Comparison of ENCODE assay signal across 23 cellular contexts in the genomic region with DNA sequence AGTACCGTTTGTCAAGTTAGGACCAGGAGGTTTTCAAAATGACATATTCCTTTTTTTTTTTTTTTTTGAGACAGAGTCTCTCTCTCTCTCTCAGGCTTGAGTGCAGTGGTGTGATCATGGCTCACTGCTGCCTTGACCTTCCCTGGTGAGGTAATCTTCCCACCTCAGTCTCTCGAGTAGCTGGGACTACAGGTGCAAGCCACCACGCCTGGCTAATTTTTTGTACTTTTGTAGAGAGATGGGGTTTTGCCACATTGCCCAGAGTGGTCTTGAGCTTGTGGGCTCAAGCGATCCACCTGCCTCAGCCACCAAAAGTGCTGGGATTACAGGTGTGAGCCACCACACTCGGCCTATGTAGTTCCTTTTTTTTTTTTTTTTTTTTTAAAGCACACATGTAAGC.
"Had no signal": no experiment of that assay in that cellular context is flagged by ENCODE, and none has a peak within 500 bp of the region (broad histone marks: within the 10 kb centered on the region; RNA-seq: fewer than 3 reads in every experiment).

No MANE protein-coding gene starts in this region.

- H3K4me1 ChIP-seq: neural progenitor cell had no signal

- H3K4me1 Mint-ChIP-seq: stimulated activated effector memory CD8-positive, alpha-beta T cell treated with anti-CD3 and anti-CD28 coated beads, Interleukin-12 subunit alpha, Interleukin-12 subunit beta, amount 100 ng/mL, for 72 hours had no signal

- H3K27ac ChIP-seq: dorsolateral prefrontal cortex, neural progenitor cell, parathyroid adenoma, testis, tibial nerve, upper lobe of left lung had no signal

- H3K36me3 ChIP-seq: neural progenitor cell, tibial nerve, upper lobe of left lung had no signal

- H3K36me3 Mint-ChIP-seq: neural progenitor cell; stimulated activated effector memory CD8-positive, alpha-beta T cell treated with anti-CD3 and anti-CD28 coated beads, Interleukin-12 subunit alpha, Interleukin-12 subunit beta, amount 100 ng/mL, for 72 hours had no signal

- H3K27ac Mint-ChIP-seq: mesothelial cell of epicardium; natural killer cell treated with Interleukin-12 subunit alpha and Interleukin-12 subunit beta and Interleukin-15 and Interleukin-18, amount 100 ng/mL, for 72 hours; neural progenitor cell; progenitor cell of endocrine pancreas; stimulated activated effector memory CD8-positive, alpha-beta T cell treated with anti-CD3 and anti-CD28 coated beads, Interleukin-12 subunit alpha, Interleukin-12 subunit beta, amount 100 ng/mL, for 72 hours had no signal

- H3K27me3 ChIP-seq: dorsolateral prefrontal cortex, neural progenitor cell, testis, tibial nerve, upper lobe of left lung had no signal

- DNase-seq: dorsolateral prefrontal cortex; effector CD4-positive, alpha-beta T cell; mesenchymal stem cell; mucosa of descending colon; naive B cell; stimulated activated CD4-positive, alpha-beta T cell treated with anti-CD3 and anti-CD28 coated beads, Interleukin-12 subunit alpha, Interleukin-12 subunit beta, amount 100 ng/mL, for 4 hours; stimulated activated CD4-positive, alpha-beta T cell treated with anti-CD3 and anti-CD28 coated beads, Interleukin-2, amount 100 ng/mL, for 24 hours; stimulated activated CD4-positive, alpha-beta T cell treated with anti-CD3 and anti-CD28 coated beads, Interleukin-4, amount 100 ng/mL, for 24 hours; stimulated activated naive CD8-positive, alpha-beta T cell treated with anti-CD3 and anti-CD28 coated beads, Interleukin-15, Interleukin-2, amounts not matched to agents 100 U/mL and 50 U/mL, for 24 hours; substantia nigra; testis; upper lobe of left lung had no signal

- H3K4me3 ChIP-seq: dorsolateral prefrontal cortex, lung, mucosa of descending colon, neural progenitor cell, smooth muscle cell, testis, tibial nerve, upper lobe of left lung had no signal

- H3K9me3 Mint-ChIP-seq: natural killer cell treated with Interleukin-12 subunit alpha and Interleukin-12 subunit beta and Interleukin-15 and Interleukin-18, amount 100 ng/mL, for 72 hours had no signal

- H3K4me3 Mint-ChIP-seq: mesothelial cell of epicardium; naive B cell; natural killer cell treated with Interleukin-12 subunit alpha and Interleukin-12 subunit beta and Interleukin-15 and Interleukin-18, amount 100 ng/mL, for 72 hours; neural progenitor cell; stimulated activated effector memory CD8-positive, alpha-beta T cell treated with anti-CD3 and anti-CD28 coated beads, Interleukin-12 subunit alpha, Interleukin-12 subunit beta, amount 100 ng/mL, for 72 hours had no signal

- H3K9me3 ChIP-seq: mucosa of descending colon, testis, tibial nerve, upper lobe of left lung had no signal

- H3K27me3 Mint-ChIP-seq: progenitor cell of endocrine pancreas had no signal

- ATAC-seq: left lobe of liver; mucosa of descending colon; natural killer cell treated with Interleukin-12 subunit alpha and Interleukin-12 subunit beta and Interleukin-15 and Interleukin-18, amount 100 ng/mL, for 72 hours; sciatic nerve; stimulated activated effector memory CD8-positive, alpha-beta T cell treated with anti-CD3 and anti-CD28 coated beads, Interleukin-12 subunit alpha, Interleukin-12 subunit beta, amount 100 ng/mL, for 72 hours; stimulated activated naive CD8-positive, alpha-beta T cell treated with anti-CD3 and anti-CD28 coated beads, Interleukin-15, Interleukin-2, amounts not matched to agents 100 U/mL and 50 U/mL, for 24 hours had no signal
